8 cellular contexts compared by ENCODE assay signal in genomic region chr3:75422101-75422945, GRCh38.
A peak's percentile ranks its signal among the peaks of the same experiment; 100 is the strongest.
DNase-seq lines count a peak whose midpoint lies in the region; ATAC-seq, FAIRE-seq and TF ChIP-seq lines count a peak whose summit lies in the region.
"Not testable (repeated sequence)": the region's sequence is repeated elsewhere in the genome, so short reads cannot be mapped to it uniquely, and the experiment has no call there.

No MANE protein-coding gene starts in this region.

- not testable (repeated sequence) for H3K9me3 Mint-ChIP-seq in CD4-positive, alpha-beta T cell; activated CD8-positive, alpha-beta T cell treated with anti-CD3 and anti-CD28 coated beads, Interleukin-2, amount 10 ng/mL, durations not matched to agents 7 days and 5 days (ENCODE audit: insufficient read depth); stimulated activated naive CD8-positive, alpha-beta T cell treated with anti-CD3 and anti-CD28 coated beads, Interleukin-15, amount 100 ng/mL, for 72 hours

- H3K27me3 Mint-ChIP-seq in CD4-positive, alpha-beta T cell; activated CD8-positive, alpha-beta T cell treated with anti-CD3 and anti-CD28 coated beads, Interleukin-2, amount 10 ng/mL, durations not matched to agents 7 days and 5 days (ENCODE audit: low read depth); stimulated activated naive CD8-positive, alpha-beta T cell treated with anti-CD3 and anti-CD28 coated beads, Interleukin-15, amount 100 ng/mL, for 72 hours: not testable (repeated sequence)

- H3K27ac Mint-ChIP-seq in CD4-positive, alpha-beta T cell; activated CD8-positive, alpha-beta T cell treated with anti-CD3 and anti-CD28 coated beads, Interleukin-2, amount 10 ng/mL, durations not matched to agents 7 days and 5 days: not testable (repeated sequence)
- peak overlapping the region in 1 of 2 donors; percentile 67 for H3K27ac Mint-ChIP-seq in stimulated activated naive CD8-positive, alpha-beta T cell treated with anti-CD3 and anti-CD28 coated beads, Interleukin-15, amount 100 ng/mL, for 72 hours

- intact Hi-C loops in CD4-positive, alpha-beta T cell (cut with DNase I, micrococcal nuclease); left ventricle myocardium inferior (cut with micrococcal nuclease): not testable (repeated sequence)

- DNase-seq in CD4-positive, alpha-beta T cell, result peak in 8 of 10 experiments; percentile 9 to 42 (median 20)
- DNase-seq in HT1080 (ENCODE audit: low read depth), result peak; percentile 48
- DNase-seq in OCI-M1 (lab: John Stamatoyannopoulos, UW), result peak; percentile 57
- peak; percentile 61 for DNase-seq in activated CD8-positive, alpha-beta T cell treated with anti-CD3 and anti-CD28 coated beads, Interleukin-2, amount 10 ng/mL, durations not matched to agents 7 days and 5 days
- not testable (repeated sequence) for DNase-seq in bronchial epithelial cell (ENCODE audit: low read depth); left ventricle myocardium inferior
- DNase-seq in stimulated activated naive CD8-positive, alpha-beta T cell treated with anti-CD3 and anti-CD28 coated beads, Interleukin-15, amount 100 ng/mL, for 72 hours, result peak; percentile 11 to 51

- CTCF ChIA-PET in CD4-positive, alpha-beta T cell (lab: Charles Lee), result not testable (repeated sequence)
- CTCF ChIA-PET in activated CD8-positive, alpha-beta T cell treated with anti-CD3 and anti-CD28 coated beads, Interleukin-2, amount 10 ng/mL, durations not matched to agents 7 days and 5 days (lab: Charles Lee), result interaction anchor here (0.6 to 1.3 kb wide), 2 partner anchors 231 to 234 kb away, joined by 3 to 5 read pairs; no protein-coding TSS in a partner anchor

- not testable (repeated sequence) for H3K9me3 ChIP-seq in CD4-positive, alpha-beta T cell (ENCODE audit: control insufficient read depth, low read length); left ventricle myocardium inferior (replicated peaks); neutrophil

- POLR2A ChIA-PET in CD4-positive, alpha-beta T cell (lab: Charles Lee); activated CD8-positive, alpha-beta T cell treated with anti-CD3 and anti-CD28 coated beads, Interleukin-2, amount 10 ng/mL, durations not matched to agents 7 days and 5 days (lab: Charles Lee): not testable (repeated sequence)

- not testable (repeated sequence) for H3K36me3 ChIP-seq in bronchial epithelial cell (ENCODE audit: control insufficient read depth, insufficient read depth, low read length); neutrophil
- H3K36me3 ChIP-seq in left ventricle myocardium inferior, result peaks cover 12% of the 10 kb centered on the region

- peaks cover 11% of the 10 kb centered on the region for H3K4me1 Mint-ChIP-seq in CD4-positive, alpha-beta T cell (ENCODE audit: low read depth)
- H3K4me1 Mint-ChIP-seq in activated CD8-positive, alpha-beta T cell treated with anti-CD3 and anti-CD28 coated beads, Interleukin-2, amount 10 ng/mL, durations not matched to agents 7 days and 5 days (ENCODE audit: low read depth); stimulated activated naive CD8-positive, alpha-beta T cell treated with anti-CD3 and anti-CD28 coated beads, Interleukin-15, amount 100 ng/mL, for 72 hours: not testable (repeated sequence)

- not testable (repeated sequence) for ATAC-seq in CD4-positive, alpha-beta T cell (ENCODE audit: poor library complexity); activated CD8-positive, alpha-beta T cell treated with anti-CD3 and anti-CD28 coated beads, Interleukin-2, amount 10 ng/mL, durations not matched to agents 7 days and 5 days; stimulated activated naive CD8-positive, alpha-beta T cell treated with anti-CD3 and anti-CD28 coated beads, Interleukin-15, amount 100 ng/mL, for 72 hours

- H3K36me3 Mint-ChIP-seq in CD4-positive, alpha-beta T cell (ENCODE audit: low read depth), result peaks cover 31% of the 10 kb centered on the region
- H3K36me3 Mint-ChIP-seq in activated CD8-positive, alpha-beta T cell treated with anti-CD3 and anti-CD28 coated beads, Interleukin-2, amount 10 ng/mL, durations not matched to agents 7 days and 5 days (ENCODE audit: low read depth), result not testable (repeated sequence)

- not testable (repeated sequence) for H3K4me1 ChIP-seq in left ventricle myocardium inferior; neutrophil (ENCODE audit: control insufficient read depth in 1 of 2, insufficient read depth in 1 of 2, low read depth in 1 of 2, low read length in 1 of 2)

- H3K27me3 ChIP-seq in CD4-positive, alpha-beta T cell (ENCODE audit: control insufficient read depth, insufficient read depth, low read length); bronchial epithelial cell (ENCODE audit: control insufficient read depth, insufficient read depth, low read length); left ventricle myocardium inferior (ENCODE audit: low read depth); neutrophil: not testable (repeated sequence)

- FAIRE-seq in bronchial epithelial cell (lab: Jason Lieb, UNC), result not testable (repeated sequence)

- H3K27ac ChIP-seq in CD4-positive, alpha-beta T cell (ENCODE audit: low read depth, low read length); left ventricle myocardium inferior (replicated peaks); neutrophil: not testable (repeated sequence)

- not testable (repeated sequence) for H3K4me3 Mint-ChIP-seq in CD4-positive, alpha-beta T cell; activated CD8-positive, alpha-beta T cell treated with anti-CD3 and anti-CD28 coated beads, Interleukin-2, amount 10 ng/mL, durations not matched to agents 7 days and 5 days; stimulated activated naive CD8-positive, alpha-beta T cell treated with anti-CD3 and anti-CD28 coated beads, Interleukin-15, amount 100 ng/mL, for 72 hours

- not testable (repeated sequence) for H3K4me3 ChIP-seq in bronchial epithelial cell (ENCODE audit: low read depth, low read length); left ventricle myocardium inferior; neutrophil (ENCODE audit: low read depth in 1 of 2, low read length in 1 of 2)

- peak; percentile 49 for TF ChIP-seq CTCF in CD4-positive, alpha-beta T cell (IDR thresholded peaks at IDR 0.05)
- TF ChIP-seq CTCF in bronchial epithelial cell (IDR thresholded peaks at IDR 0.05; ENCODE audit: insufficient read depth, low read length, severe bottlenecking) (peak; percentile 60), left ventricle myocardium inferior (IDR thresholded peaks at IDR 0.05; ENCODE audit: borderline replicate concordance) (peak; percentile 71), neutrophil (IDR thresholded peaks at IDR 0.05) (peak; percentile 72)
